23 cellular contexts compared by ENCODE assay signal in genomic region chrX:144722307-144722706, GRCh38.
DNase-seq lines count a peak whose midpoint lies in the region; ATAC-seq and TF ChIP-seq lines count a peak whose summit lies in the region.
"Had no signal": no experiment of that assay in that cellular context is flagged by ENCODE, and none has a peak within 500 bp of the region (broad histone marks: within the 10 kb centered on the region; RNA-seq: fewer than 3 reads in every experiment).

No MANE protein-coding gene starts in this region.

- no peak overlapping the region for H3K27ac ChIP-seq in Panc1 (ENCODE audit: low read length)
- H3K27ac ChIP-seq in Peyer's patch, result no peak overlapping the region
- H3K27ac ChIP-seq: stomach, tibial artery had no signal

- H3K36me3 ChIP-seq in Loucy (ENCODE audit: insufficient read depth, low read length) (no peaks in the 10 kb centered on the region), Panc1 (ENCODE audit: control insufficient read depth, insufficient read depth, low read length) (no peaks in the 10 kb centered on the region), Peyer's patch (no peaks in the 10 kb centered on the region)
- H3K36me3 ChIP-seq: stomach, tibial artery had no signal

- POLR2A ChIA-PET in Panc1 (lab: Charles Lee), result no interaction called here
- POLR2A ChIA-PET in activated CD4-positive, alpha-beta T cell treated with anti-CD3 and anti-CD28 coated beads, Interleukin-2, amount 10 ng/mL, durations not matched to agents 7 days and 5 days (lab: Charles Lee), result no interaction called here

- H3K4me2 ChIP-seq in Loucy (ENCODE audit: low read depth, low read length, poor library complexity, severe bottlenecking), result no peak overlapping the region
- H3K4me2 ChIP-seq: smooth muscle cell had no signal

- H3K27ac Mint-ChIP-seq in activated CD4-positive, alpha-beta T cell treated with anti-CD3 and anti-CD28 coated beads, Interleukin-2, amount 10 ng/mL, durations not matched to agents 7 days and 5 days, result no peak overlapping the region
- H3K27ac Mint-ChIP-seq: activated B cell treated with CpG ODN at 0.5 μM for 24 hours; activated CD8-positive, alpha-beta memory T cell treated with anti-CD3 and anti-CD28 coated beads, Interleukin-2, amount 10 ng/mL, durations not matched to agents 7 days and 5 days; CD4-positive, CD25-positive, alpha-beta regulatory T cell; natural killer cell had no signal

- H2AFZ ChIP-seq in Loucy (ENCODE audit: low read length), result no peak overlapping the region

- DNase-seq in DMS 273 (lab: John Stamatoyannopoulos, UW; ENCODE audit: unreplicated experiment) (peak; percentile 30), DMS 273 treated with DMSO at 0.1 percent for 48 hours (lab: John Stamatoyannopoulos, UW) (no peak), Panc1 (ENCODE audit: low read depth, low spot score) (no peak), left kidney (ENCODE audit: low read depth, low spot score) (peak; percentile 0), Peyer's patch (no peak)
- DNase-seq in activated CD4-positive, alpha-beta T cell treated with anti-CD3 and anti-CD28 coated beads, Interleukin-2, amount 10 ng/mL, durations not matched to agents 7 days and 5 days, result no peak
- DNase-seq: 8988T; activated B cell treated with CpG ODN at 0.5 μM for 24 hours; activated CD8-positive, alpha-beta memory T cell treated with anti-CD3 and anti-CD28 coated beads, Interleukin-2, amount 10 ng/mL, durations not matched to agents 7 days and 5 days; activated naive CD4-positive, alpha-beta T cell treated with Interleukin-2 at 50 U/mL for 16 hours; CD4-positive, CD25-positive, alpha-beta regulatory T cell; islet precursor cell; KG1; natural killer cell; NCI-H1694; SHP77 treated with DMSO at 0.1 percent for 48 hours; stimulated activated CD4-positive, alpha-beta T cell treated with anti-CD3 and anti-CD28 coated beads, Interleukin-1b, Interleukin-23, amount 100 ng/mL, for 48 hours; stimulated activated CD8-positive, alpha-beta memory T cell treated with anti-CD3 and anti-CD28 coated beads, Interleukin-4, amount 100 ng/mL, for 48 hours; stomach; tibial artery had no signal

- intact Hi-C loops in Panc1 (cut with micrococcal nuclease; ENCODE audit: unreplicated experiment), result no loop called here

- no peaks in the 10 kb centered on the region for H3K9me2 ChIP-seq in Loucy (replicated peaks; ENCODE audit: low read depth, low read length)

- no peaks in the 10 kb centered on the region for H4K20me1 ChIP-seq in Loucy (ENCODE audit: insufficient read depth, low read length, poor library complexity, severe bottlenecking)

- H3K4me3 Mint-ChIP-seq in activated CD4-positive, alpha-beta T cell treated with anti-CD3 and anti-CD28 coated beads, Interleukin-2, amount 10 ng/mL, durations not matched to agents 7 days and 5 days, result no peak overlapping the region
- H3K4me3 Mint-ChIP-seq: activated B cell treated with CpG ODN at 0.5 μM for 24 hours; activated CD8-positive, alpha-beta memory T cell treated with anti-CD3 and anti-CD28 coated beads, Interleukin-2, amount 10 ng/mL, durations not matched to agents 7 days and 5 days; CD4-positive, CD25-positive, alpha-beta regulatory T cell; natural killer cell had no signal

- H3K4me1 Mint-ChIP-seq in activated CD4-positive, alpha-beta T cell treated with anti-CD3 and anti-CD28 coated beads, Interleukin-2, amount 10 ng/mL, durations not matched to agents 7 days and 5 days, result no peaks in the 10 kb centered on the region
- H3K4me1 Mint-ChIP-seq: activated B cell treated with CpG ODN at 0.5 μM for 24 hours; activated CD8-positive, alpha-beta memory T cell treated with anti-CD3 and anti-CD28 coated beads, Interleukin-2, amount 10 ng/mL, durations not matched to agents 7 days and 5 days; CD4-positive, CD25-positive, alpha-beta regulatory T cell; natural killer cell had no signal

- no peak for TF ChIP-seq POLR2A in Peyer's patch (IDR thresholded peaks at IDR 0.05)

- BruUV-seq in Panc1 (replicated peaks; lab: Mats Ljungman, UMichigan), result no TSS peak

- no peaks in the 10 kb centered on the region for H3K9me3 ChIP-seq in Loucy (ENCODE audit: insufficient read depth, low read depth, low read length)
- no peaks in the 10 kb centered on the region for H3K9me3 ChIP-seq in Panc1 (ENCODE audit: control insufficient read depth, insufficient read depth, low read depth, low read length)
- no peaks in the 10 kb centered on the region for H3K9me3 ChIP-seq in Peyer's patch
- H3K9me3 ChIP-seq: stomach, tibial artery had no signal

- H3K36me3 Mint-ChIP-seq in activated CD4-positive, alpha-beta T cell treated with anti-CD3 and anti-CD28 coated beads, Interleukin-2, amount 10 ng/mL, durations not matched to agents 7 days and 5 days (ENCODE audit: low read depth), result no peaks in the 10 kb centered on the region
- H3K36me3 Mint-ChIP-seq: activated CD8-positive, alpha-beta memory T cell treated with anti-CD3 and anti-CD28 coated beads, Interleukin-2, amount 10 ng/mL, durations not matched to agents 7 days and 5 days; CD4-positive, CD25-positive, alpha-beta regulatory T cell; natural killer cell had no signal

- CTCF ChIA-PET in Panc1 (lab: Charles Lee), result no interaction called here
- CTCF ChIA-PET in activated CD4-positive, alpha-beta T cell treated with anti-CD3 and anti-CD28 coated beads, Interleukin-2, amount 10 ng/mL, durations not matched to agents 7 days and 5 days (lab: Charles Lee), result no interaction called here

- no peaks in the 10 kb centered on the region for H3K9me3 Mint-ChIP-seq in activated CD4-positive, alpha-beta T cell treated with anti-CD3 and anti-CD28 coated beads, Interleukin-2, amount 10 ng/mL, durations not matched to agents 7 days and 5 days

- H3K27me3 ChIP-seq in Loucy (ENCODE audit: insufficient read depth, low read length, poor library complexity, severe bottlenecking) (no peaks in the 10 kb centered on the region), Panc1 (ENCODE audit: control insufficient read depth, insufficient read depth, low read length) (no peaks in the 10 kb centered on the region), Peyer's patch (no peaks in the 10 kb centered on the region)
- H3K27me3 ChIP-seq: stomach, tibial artery had no signal

- peak; percentile 15; the same call in 1 of the 2 replicates for TF ChIP-seq CTCF in Loucy (conservative IDR thresholded peaks at IDR 0.05; ENCODE audit: low read length)
- TF ChIP-seq CTCF in Panc1 (IDR thresholded peaks at IDR 0.05), result peak; percentile 28; the same call in 1 of the 2 replicates
- TF ChIP-seq CTCF in Peyer's patch (IDR thresholded peaks at IDR 0.05), result no peak

- H3K4me3 ChIP-seq in Loucy (ENCODE audit: low read length, poor library complexity, severe bottlenecking) (no peak overlapping the region), Panc1 (ENCODE audit: low read depth in 2 of 2, low read length in 2 of 2) (no peak overlapping the region), Peyer's patch (no peak overlapping the region)
- H3K4me3 ChIP-seq: smooth muscle cell, stomach, tibial artery had no signal

- no peaks in the 10 kb centered on the region for H3K27me3 Mint-ChIP-seq in activated CD4-positive, alpha-beta T cell treated with anti-CD3 and anti-CD28 coated beads, Interleukin-2, amount 10 ng/mL, durations not matched to agents 7 days and 5 days
- H3K27me3 Mint-ChIP-seq: activated B cell treated with CpG ODN at 0.5 μM for 24 hours; activated CD8-positive, alpha-beta memory T cell treated with anti-CD3 and anti-CD28 coated beads, Interleukin-2, amount 10 ng/mL, durations not matched to agents 7 days and 5 days; CD4-positive, CD25-positive, alpha-beta regulatory T cell had no signal

- in situ Hi-C loops in Panc1 (cut with HindIII; ENCODE audit: low pct_unique_long_range_greater_than_20kb, low sequenced_read_pairs), result no loop called here

- no peaks in the 10 kb centered on the region for H3K4me1 ChIP-seq in Loucy (ENCODE audit: insufficient read depth, low read length, poor library complexity, severe bottlenecking)
- H3K4me1 ChIP-seq in Panc1 (ENCODE audit: control insufficient read depth, insufficient read depth, low read length), result no peaks in the 10 kb centered on the region
- no peaks in the 10 kb centered on the region for H3K4me1 ChIP-seq in Peyer's patch
- H3K4me1 ChIP-seq: stomach, tibial artery had no signal

- no peak overlapping the region for H3K9ac ChIP-seq in Loucy (ENCODE audit: low read depth, low read length, poor library complexity, severe bottlenecking)

- H3F3A ChIP-seq in Loucy (ENCODE audit: low read depth), result no peaks in the 10 kb centered on the region

- ATAC-seq in Panc1 (no peak), HG02852 (IDR thresholded peaks at IDR 0.05; ENCODE audit: unreplicated experiment) (no peak)
- ATAC-seq: activated CD8-positive, alpha-beta memory T cell treated with anti-CD3 and anti-CD28 coated beads, Interleukin-2, amount 10 ng/mL, durations not matched to agents 7 days and 5 days; natural killer cell had no signal

- no peaks in the 10 kb centered on the region for H3K79me2 ChIP-seq in Loucy (ENCODE audit: insufficient read depth, low read length)

Comparison
In these comparisons a context has a peak if more than half of its experiments do, and no peak if none do; other contexts are left out.
1. DNase-seq: peak in DMS 273 (single experiment) and left kidney (single experiment); none in DMS 273 treated with DMSO at 0.1 percent for 48 hours (single experiment), Panc1 (single experiment), activated CD4-positive, alpha-beta T cell treated with anti-CD3 and anti-CD28 coated beads, Interleukin-2, amount 10 ng/mL, durations not matched to agents 7 days and 5 days (single experiment) and Peyer's patch (0 of 3).
2. CTCF ChIP-seq: peak in Loucy (single experiment) and Panc1 (single experiment); none in Peyer's patch (0 of 6).